In the genomic region with DNA sequence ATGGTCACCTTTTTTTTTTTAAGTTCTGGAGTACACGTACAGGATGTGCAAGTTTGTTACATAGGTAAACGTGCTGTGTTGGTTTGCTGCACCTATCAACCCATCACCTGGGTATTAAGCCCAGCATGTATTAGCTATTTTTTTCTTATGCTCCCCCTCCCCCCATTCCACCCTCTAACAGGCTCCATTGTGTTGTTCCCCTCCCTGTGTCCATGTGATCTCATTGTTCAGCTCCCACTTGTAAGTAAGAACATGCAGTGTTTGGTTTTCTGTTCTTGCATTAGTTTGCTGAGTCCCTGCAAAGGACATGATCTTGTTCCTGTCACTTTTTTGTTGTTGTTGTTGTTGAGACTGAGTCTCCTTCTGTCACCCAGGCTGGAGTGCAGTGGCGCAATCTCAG, we compare ENCODE assay signal across 9 cellular contexts. TPM values are rescaled to one million over a fixed set of nuclear protein-coding genes. Genes with fewer than 3 reads are reported as not detected.
DNase-seq lines count a peak whose midpoint lies in the region; ATAC-seq and TF ChIP-seq lines count a peak whose summit lies in the region.
"Not testable (repeated sequence)": the region's sequence is repeated elsewhere in the genome, so short reads cannot be mapped to it uniquely, and the experiment has no call there.
"Had no signal": no experiment of that assay in that cellular context is flagged by ENCODE, and none has a peak within 500 bp of the region (broad histone marks: within the 10 kb centered on the region; RNA-seq: fewer than 3 reads in every experiment).

No MANE protein-coding gene starts in this region.

- not testable (repeated sequence) for H3K9ac ChIP-seq in BLaER1
- peak overlapping the region; percentile 98 for H3K9ac ChIP-seq in Loucy (ENCODE audit: low read depth, low read length, poor library complexity, severe bottlenecking)

- not testable (repeated sequence) for H4K20me1 ChIP-seq in BLaER1
- H4K20me1 ChIP-seq in Loucy (ENCODE audit: insufficient read depth, low read length, poor library complexity, severe bottlenecking): peaks cover 24% of the 10 kb centered on the region

- H2AFZ ChIP-seq in Loucy (ENCODE audit: low read length): not testable (repeated sequence)

- peak overlapping the region; percentile 89 for H3K4me2 ChIP-seq in BLaER1
- H3K4me2 ChIP-seq in Loucy (ENCODE audit: low read depth, low read length, poor library complexity, severe bottlenecking): peak overlapping the region; percentile 93

- H3K79me2 ChIP-seq in Loucy (ENCODE audit: insufficient read depth, low read length): peaks cover 85% of the 10 kb centered on the region

- H3K36me3 ChIP-seq in BLaER1 (peaks cover 70% of the 10 kb centered on the region), Loucy (ENCODE audit: insufficient read depth, low read length) (peaks cover 12% of the 10 kb centered on the region; the same call in 1 of the 2 replicates)

- POLR2A ChIA-PET in WTC11 (lab: Charles Lee): not testable (repeated sequence)

- not testable (repeated sequence) for ATAC-seq in WTC11

- H3K9me3 ChIP-seq in BLaER1; Loucy (ENCODE audit: insufficient read depth, low read depth, low read length): not testable (repeated sequence)

- H3K9me2 ChIP-seq in Loucy (replicated peaks; ENCODE audit: low read depth, low read length): not testable (repeated sequence)

- H3K27me3 Mint-ChIP-seq in WTC11 (ENCODE audit: low read depth); activated T-helper 2 cell treated with anti-CD3 and anti-CD28 coated beads, Interferon-gamma antibody, Interleukin-2, Interleukin-4, amounts not matched to agents 10 μg/mL and 5 μg/mL and 100 μg/mL, durations not matched to agents 14 hours and 24 hours and 36 hours (ENCODE audit: low read depth); brain; nephron (ENCODE audit: low read depth): not testable (repeated sequence)

- not testable (repeated sequence) for H3K4me3 Mint-ChIP-seq in WTC11
- peak overlapping the region; percentile 7 for H3K4me3 Mint-ChIP-seq in activated T-helper 2 cell treated with anti-CD3 and anti-CD28 coated beads, Interferon-gamma antibody, Interleukin-2, Interleukin-4, amounts not matched to agents 10 μg/mL and 5 μg/mL and 100 μg/mL, durations not matched to agents 14 hours and 24 hours and 36 hours (ENCODE audit: low read depth)
- H3K4me3 Mint-ChIP-seq in brain: peak overlapping the region; percentile 33 to 70 (median 46)
- peak overlapping the region; percentile 48 to 56 (median 53) for H3K4me3 Mint-ChIP-seq in nephron

- H3K4me1 Mint-ChIP-seq in WTC11: peaks cover 19% of the 10 kb centered on the region
- peaks cover 24% of the 10 kb centered on the region for H3K4me1 Mint-ChIP-seq in activated T-helper 2 cell treated with anti-CD3 and anti-CD28 coated beads, Interferon-gamma antibody, Interleukin-2, Interleukin-4, amounts not matched to agents 10 μg/mL and 5 μg/mL and 100 μg/mL, durations not matched to agents 14 hours and 24 hours and 36 hours (ENCODE audit: low read depth)
- peaks cover 39% of the 10 kb centered on the region for H3K4me1 Mint-ChIP-seq in brain
- peaks cover 21% of the 10 kb centered on the region for H3K4me1 Mint-ChIP-seq in nephron

- not testable (repeated sequence) for TF ChIP-seq CTCF in Loucy (conservative IDR thresholded peaks at IDR 0.05; ENCODE audit: low read length); WTC11 (IDR thresholded peaks at IDR 0.05); brain (conservative IDR thresholded peaks at IDR 0.05); nephron (IDR thresholded peaks at IDR 0.05; ENCODE audit: unreplicated experiment in 3 of 3)

- H3K36me3 Mint-ChIP-seq in WTC11 (peaks cover 47% of the 10 kb centered on the region), brain (peaks cover 30% of the 10 kb centered on the region), nephron (ENCODE audit: low read depth) (peaks cover 23% of the 10 kb centered on the region)
- peaks cover 44% of the 10 kb centered on the region for H3K36me3 Mint-ChIP-seq in activated T-helper 2 cell treated with anti-CD3 and anti-CD28 coated beads, Interferon-gamma antibody, Interleukin-2, Interleukin-4, amounts not matched to agents 10 μg/mL and 5 μg/mL and 100 μg/mL, durations not matched to agents 14 hours and 24 hours and 36 hours (ENCODE audit: low read depth)

- H3K4me1 ChIP-seq in BLaER1 (peaks cover 38% of the 10 kb centered on the region), Loucy (ENCODE audit: insufficient read depth, low read length, poor library complexity, severe bottlenecking) (peaks cover 49% of the 10 kb centered on the region)

- CTCF ChIA-PET in WTC11 (lab: Charles Lee): not testable (repeated sequence)

- not testable (repeated sequence) for H3K9me3 Mint-ChIP-seq in WTC11; activated T-helper 2 cell treated with anti-CD3 and anti-CD28 coated beads, Interferon-gamma antibody, Interleukin-2, Interleukin-4, amounts not matched to agents 10 μg/mL and 5 μg/mL and 100 μg/mL, durations not matched to agents 14 hours and 24 hours and 36 hours; brain; nephron

- H3K4me3 ChIP-seq in BLaER1: not testable (repeated sequence)
- peak overlapping the region; percentile 91 for H3K4me3 ChIP-seq in Loucy (ENCODE audit: low read length, poor library complexity, severe bottlenecking)

- H3K27ac ChIP-seq in BLaER1: not testable (repeated sequence)

- DNase-seq in WTC11 (ENCODE audit: low spot score); activated T-helper 2 cell treated with anti-CD3 and anti-CD28 coated beads, Interferon-gamma antibody, Interleukin-2, Interleukin-4, amounts not matched to agents 10 μg/mL and 5 μg/mL and 100 μg/mL, durations not matched to agents 14 hours and 24 hours and 36 hours (ENCODE audit: low spot score): not testable (repeated sequence)
- peak; percentile 81 for DNase-seq in globus pallidus (ENCODE audit: low spot score)
- peak; percentile 53 for DNase-seq in superior temporal gyrus (ENCODE audit: extremely low spot score)

- intact Hi-C loops in activated T-helper 2 cell treated with anti-CD3 and anti-CD28 coated beads, Interferon-gamma antibody, Interleukin-2, Interleukin-4, amounts not matched to agents 10 μg/mL and 5 μg/mL and 100 μg/mL, durations not matched to agents 14 hours and 24 hours and 36 hours (cut with micrococcal nuclease): not testable (repeated sequence)

- not testable (repeated sequence) for H3K27me3 ChIP-seq in BLaER1; Loucy (ENCODE audit: insufficient read depth, low read length, poor library complexity, severe bottlenecking)

- H3K27ac Mint-ChIP-seq in WTC11 (peak overlapping the region; percentile 67; the same call in 1 of the 2 replicates), brain (peak overlapping the region in 3 of 5 experiments; percentile 27 to 68 (median 43))
- H3K27ac Mint-ChIP-seq in activated T-helper 2 cell treated with anti-CD3 and anti-CD28 coated beads, Interferon-gamma antibody, Interleukin-2, Interleukin-4, amounts not matched to agents 10 μg/mL and 5 μg/mL and 100 μg/mL, durations not matched to agents 14 hours and 24 hours and 36 hours: peak overlapping the region; percentile 15
- H3K27ac Mint-ChIP-seq in nephron: not testable (repeated sequence)

- H3F3A ChIP-seq in Loucy (ENCODE audit: low read depth): peaks cover 13% of the 10 kb centered on the region

RNA-seq across cellular contexts. Expression of a gene that starts 3.4 kb away (rescaled TPM):
- 131 to 141 TPM (median 133 TPM) in 3 replicates for total RNA-seq in WTC11 (2021)
- total RNA-seq in activated T-helper 2 cell treated with anti-CD3 and anti-CD28 coated beads, Interferon-gamma antibody, Interleukin-2, Interleukin-4, amounts not matched to agents 10 μg/mL and 5 μg/mL and 100 μg/mL, durations not matched to agents 14 hours and 24 hours and 36 hours: 114 and 120 TPM in 2 replicates
- 69.2 TPM for polyA plus RNA-seq in brain (ENCODE audit: insufficient read depth, low read depth, low replicate concordance)

RNA-seq across cellular contexts. Expression of a gene that starts 4.2 kb away (rescaled TPM):
- total RNA-seq in WTC11 (2021): 285 to 290 TPM (median 288 TPM) in 3 replicates
- 262 and 283 TPM in 2 replicates for total RNA-seq in activated T-helper 2 cell treated with anti-CD3 and anti-CD28 coated beads, Interferon-gamma antibody, Interleukin-2, Interleukin-4, amounts not matched to agents 10 μg/mL and 5 μg/mL and 100 μg/mL, durations not matched to agents 14 hours and 24 hours and 36 hours
- 133 TPM for polyA plus RNA-seq in brain (ENCODE audit: insufficient read depth, low read depth, low replicate concordance)

RNA-seq across cellular contexts. Expression of a gene that starts 26.8 kb away (rescaled TPM):
- total RNA-seq in WTC11 (2021): 12.8 to 14.3 TPM (median 13.8 TPM) in 3 replicates
- 38.7 and 40.7 TPM in 2 replicates for total RNA-seq in activated T-helper 2 cell treated with anti-CD3 and anti-CD28 coated beads, Interferon-gamma antibody, Interleukin-2, Interleukin-4, amounts not matched to agents 10 μg/mL and 5 μg/mL and 100 μg/mL, durations not matched to agents 14 hours and 24 hours and 36 hours
- polyA plus RNA-seq in brain (ENCODE audit: insufficient read depth, low read depth, low replicate concordance): 42.2 TPM

RNA-seq across cellular contexts. Expression of a gene that starts 37.0 kb away (rescaled TPM):
- 4,276 to 4,694 TPM (median 4,682 TPM) in 3 replicates for total RNA-seq in WTC11 (2021)
- 4,713 and 4,805 TPM in 2 replicates for total RNA-seq in activated T-helper 2 cell treated with anti-CD3 and anti-CD28 coated beads, Interferon-gamma antibody, Interleukin-2, Interleukin-4, amounts not matched to agents 10 μg/mL and 5 μg/mL and 100 μg/mL, durations not matched to agents 14 hours and 24 hours and 36 hours
- 4,992 TPM for polyA plus RNA-seq in brain (ENCODE audit: insufficient read depth, low read depth, low replicate concordance)

RNA-seq across cellular contexts. Expression of a gene that starts 45.4 kb away (rescaled TPM):
- total RNA-seq in WTC11 (2021): 0.98 to 1.3 TPM (median 1.1 TPM) in 3 replicates
- total RNA-seq in activated T-helper 2 cell treated with anti-CD3 and anti-CD28 coated beads, Interferon-gamma antibody, Interleukin-2, Interleukin-4, amounts not matched to agents 10 μg/mL and 5 μg/mL and 100 μg/mL, durations not matched to agents 14 hours and 24 hours and 36 hours: 30.9 and 37.4 TPM in 2 replicates
- 14.5 TPM for polyA plus RNA-seq in brain (ENCODE audit: insufficient read depth, low read depth, low replicate concordance)
- total RNA-seq: G401 had no signal
